Comparison of ENCODE assay signal across 11 cellular contexts in genomic region chr21:39014751-39015150, GRCh38.
DNase-seq lines count a peak whose midpoint lies in the region; ATAC-seq and TF ChIP-seq lines count a peak whose summit lies in the region.
"Had no signal": no experiment of that assay in that cellular context is flagged by ENCODE, and none has a peak within 500 bp of the region (broad histone marks: within the 10 kb centered on the region; RNA-seq: fewer than 3 reads in every experiment).

No MANE protein-coding gene starts in this region.

- H3K36me3 ChIP-seq in adipocyte (ENCODE audit: control insufficient read depth, insufficient read depth, low read length, severe bottlenecking), result no peaks in the 10 kb centered on the region
- H3K36me3 ChIP-seq: right lobe of liver had no signal

- no peak overlapping the region for H3K9ac ChIP-seq in adipocyte (ENCODE audit: low read length)

- DNase-seq in A172 (ENCODE audit: low spot score) (peak; percentile 97), HPDE6-E6E7 (ENCODE audit: extremely low spot score) (peak; percentile 74), adipocyte (ENCODE audit: low read depth) (peak; percentile 93), iris pigment epithelial cell (ENCODE audit: low read depth) (peak; percentile 98), NCI-H1694 (lab: John Stamatoyannopoulos, UW) (no peak), mesothelial cell of epicardium (ENCODE audit: low spot score in 2 of 2, unreplicated experiment in 2 of 2) (no peak), left lobe of liver (ENCODE audit: low spot score) (no peak)
- DNase-seq: activated T-cell treated with anti-CD3 and anti-CD28 coated beads, Interleukin-2, amount 50 U/mL, for 48 hours; right lobe of liver; T-helper 17 cell had no signal

- no peaks in the 10 kb centered on the region for H3K4me1 ChIP-seq in adipocyte (ENCODE audit: control insufficient read depth, insufficient read depth, low read length)
- H3K4me1 ChIP-seq: right lobe of liver had no signal

- TF ChIP-seq CTCF in mesothelial cell of epicardium (IDR thresholded peaks at IDR 0.05; ENCODE audit: unreplicated experiment), result no peak

- no peak for ATAC-seq in GM21717 (IDR thresholded peaks at IDR 0.05; ENCODE audit: unreplicated experiment)
- ATAC-seq in left lobe of liver, result no peak
- ATAC-seq: T-helper 17 cell had no signal

- H3K27me3 Mint-ChIP-seq in mesothelial cell of epicardium (ENCODE audit: low read depth), result no peaks in the 10 kb centered on the region

- H3K27ac Mint-ChIP-seq in mesothelial cell of epicardium, result no peak overlapping the region
- H3K27ac Mint-ChIP-seq: T-helper 17 cell had no signal

- no peaks in the 10 kb centered on the region for H3K27me3 ChIP-seq in adipocyte (replicated peaks; ENCODE audit: control insufficient read depth, insufficient read depth, low read length)
- H3K27me3 ChIP-seq: right lobe of liver had no signal

- H3K4me3 Mint-ChIP-seq in mesothelial cell of epicardium, result no peak overlapping the region
- H3K4me3 Mint-ChIP-seq: T-helper 17 cell had no signal

- no peaks in the 10 kb centered on the region for H3K36me3 Mint-ChIP-seq in mesothelial cell of epicardium

- H3K4me1 Mint-ChIP-seq in mesothelial cell of epicardium, result no peaks in the 10 kb centered on the region
- H3K4me1 Mint-ChIP-seq: T-helper 17 cell had no signal

- H3K9me3 Mint-ChIP-seq in mesothelial cell of epicardium, result no peaks in the 10 kb centered on the region

- no peaks in the 10 kb centered on the region for H3K9me3 ChIP-seq in adipocyte (ENCODE audit: control insufficient read depth, low read length)
- H3K9me3 ChIP-seq: right lobe of liver had no signal

- H3K4me3 ChIP-seq in adipocyte (ENCODE audit: low read length), result no peak overlapping the region
- H3K4me3 ChIP-seq: right lobe of liver had no signal

Comparison
In these comparisons a context has a peak if more than half of its experiments do, and no peak if none do; other contexts are left out.
1. DNase-seq: peak in A172 (single experiment), HPDE6-E6E7 (single experiment), adipocyte (single experiment) and iris pigment epithelial cell (single experiment); none in NCI-H1694 (single experiment), mesothelial cell of epicardium (0 of 2) and left lobe of liver (single experiment).